Comparison of ENCODE assay signal across 12 cellular contexts in genomic region chr11:116357769-116358544, GRCh38.
DNase-seq lines count a peak whose midpoint lies in the region; ATAC-seq and TF ChIP-seq lines count a peak whose summit lies in the region.
"Had no signal": no experiment of that assay in that cellular context is flagged by ENCODE, and none has a peak within 500 bp of the region (broad histone marks: within the 10 kb centered on the region; RNA-seq: fewer than 3 reads in every experiment).

No MANE protein-coding gene starts in this region.

- H3K27ac Mint-ChIP-seq in endothelial cell (ENCODE audit: unreplicated experiment) = no peak overlapping the region
- H3K27ac Mint-ChIP-seq in neural crest cell (ENCODE audit: unreplicated experiment) = no peak overlapping the region
- H3K27ac Mint-ChIP-seq in naive thymus-derived CD8-positive, alpha-beta T cell = no peak overlapping the region
- no peak overlapping the region for H3K27ac Mint-ChIP-seq in activated T-cell treated with anti-CD3 and anti-CD28 coated beads, Interleukin-2, amount 50 U/mL, for 24 hours

- H3K9me3 Mint-ChIP-seq in endothelial cell (ENCODE audit: unreplicated experiment) = no peaks in the 10 kb centered on the region
- peaks cover 3% of the 10 kb centered on the region for H3K9me3 Mint-ChIP-seq in neural crest cell
- peaks cover 0 to 3% (median 0%) of the 10 kb centered on the region in 9 donors for H3K9me3 Mint-ChIP-seq in naive thymus-derived CD8-positive, alpha-beta T cell
- no peaks in the 10 kb centered on the region for H3K9me3 Mint-ChIP-seq in activated T-cell treated with anti-CD3 and anti-CD28 coated beads, Interleukin-2, amount 50 U/mL, for 24 hours

- H3K4me3 ChIP-seq in Jurkat, Clone E6-1 (ENCODE audit: low read length) = no peak overlapping the region

- POLR2A ChIA-PET in naive thymus-derived CD8-positive, alpha-beta T cell (lab: Charles Lee) = no interaction called here

- H3K27me3 Mint-ChIP-seq in endothelial cell (ENCODE audit: unreplicated experiment) = peaks cover 4% of the 10 kb centered on the region
- H3K27me3 Mint-ChIP-seq in neural crest cell (ENCODE audit: low read depth) = peaks cover 21% of the 10 kb centered on the region
- peaks cover 10 to 43% (median 15%) of the 10 kb centered on the region in 5 donors for H3K27me3 Mint-ChIP-seq in naive thymus-derived CD8-positive, alpha-beta T cell
- H3K27me3 Mint-ChIP-seq in activated T-cell treated with anti-CD3 and anti-CD28 coated beads, Interleukin-2, amount 50 U/mL, for 24 hours = peaks cover 16% of the 10 kb centered on the region

- DNase-seq in Daoy (ENCODE audit: low read depth) = peak; percentile 60
- DNase-seq in Jurkat, Clone E6-1 (ENCODE audit: low read depth, low spot score) = peak; percentile 28
- peak; percentile 60 for DNase-seq in endothelial cell (ENCODE audit: low spot score)
- DNase-seq in neural crest cell (ENCODE audit: low read depth, low spot score) = peak; percentile 40
- no peak for DNase-seq in naive thymus-derived CD8-positive, alpha-beta T cell
- DNase-seq in GM03348 (ENCODE audit: low spot score) = no peak
- DNase-seq in activated T-cell treated with anti-CD3 and anti-CD28 coated beads, Interleukin-2, amount 50 U/mL, for 24 hours = no peak
- DNase-seq: activated gamma-delta T cell; NCI-H446 treated with DMSO at 0.1 percent for 48 hours; stimulated activated CD4-positive, alpha-beta T cell treated with anti-CD3 and anti-CD28 coated beads, Interleukin-4, amount 100 ng/mL, for 1 hour; T-helper 9 cell had no signal

- ATAC-seq in naive thymus-derived CD8-positive, alpha-beta T cell = no peak
- no peak for ATAC-seq in HG03342 (IDR thresholded peaks at IDR 0.05; ENCODE audit: unreplicated experiment)

- H3K4me3 Mint-ChIP-seq in endothelial cell (ENCODE audit: unreplicated experiment) (no peak overlapping the region), neural crest cell (no peak overlapping the region)
- no peak overlapping the region for H3K4me3 Mint-ChIP-seq in naive thymus-derived CD8-positive, alpha-beta T cell
- H3K4me3 Mint-ChIP-seq in activated T-cell treated with anti-CD3 and anti-CD28 coated beads, Interleukin-2, amount 50 U/mL, for 24 hours = no peak overlapping the region

- TF ChIP-seq CTCF in endothelial cell (IDR thresholded peaks at IDR 0.05; ENCODE audit: unreplicated experiment) (peak; percentile 71), neural crest cell (conservative IDR thresholded peaks at IDR 0.05) (peak; percentile 74)

- H3K36me3 Mint-ChIP-seq in endothelial cell (ENCODE audit: low read depth, unreplicated experiment) (no peaks in the 10 kb centered on the region), neural crest cell (ENCODE audit: low read depth) (no peaks in the 10 kb centered on the region)
- H3K36me3 Mint-ChIP-seq in naive thymus-derived CD8-positive, alpha-beta T cell = no peaks in the 10 kb centered on the region
- H3K36me3 Mint-ChIP-seq in activated T-cell treated with anti-CD3 and anti-CD28 coated beads, Interleukin-2, amount 50 U/mL, for 24 hours (ENCODE audit: low read depth) = no peaks in the 10 kb centered on the region

- H3K4me1 Mint-ChIP-seq in endothelial cell (ENCODE audit: unreplicated experiment) (peaks cover 26% of the 10 kb centered on the region), neural crest cell (peaks cover 14% of the 10 kb centered on the region)
- H3K4me1 Mint-ChIP-seq in naive thymus-derived CD8-positive, alpha-beta T cell = peaks cover 0 to 4% (median 0%) of the 10 kb centered on the region in 4 donors
- H3K4me1 Mint-ChIP-seq in activated T-cell treated with anti-CD3 and anti-CD28 coated beads, Interleukin-2, amount 50 U/mL, for 24 hours (ENCODE audit: low read depth) = no peaks in the 10 kb centered on the region

Comparison
In these comparisons a context has a peak if more than half of its experiments do, and no peak if none do; other contexts are left out.
1. DNase-seq: peak in Daoy (single experiment), Jurkat, Clone E6-1 (single experiment), endothelial cell (single experiment) and neural crest cell (single experiment); none in naive thymus-derived CD8-positive, alpha-beta T cell (0 of 10), GM03348 (single experiment) and activated T-cell treated with anti-CD3 and anti-CD28 coated beads, Interleukin-2, amount 50 U/mL, for 24 hours (single experiment).